Comparison of ENCODE assay signal across 21 cellular contexts in the genomic region with DNA sequence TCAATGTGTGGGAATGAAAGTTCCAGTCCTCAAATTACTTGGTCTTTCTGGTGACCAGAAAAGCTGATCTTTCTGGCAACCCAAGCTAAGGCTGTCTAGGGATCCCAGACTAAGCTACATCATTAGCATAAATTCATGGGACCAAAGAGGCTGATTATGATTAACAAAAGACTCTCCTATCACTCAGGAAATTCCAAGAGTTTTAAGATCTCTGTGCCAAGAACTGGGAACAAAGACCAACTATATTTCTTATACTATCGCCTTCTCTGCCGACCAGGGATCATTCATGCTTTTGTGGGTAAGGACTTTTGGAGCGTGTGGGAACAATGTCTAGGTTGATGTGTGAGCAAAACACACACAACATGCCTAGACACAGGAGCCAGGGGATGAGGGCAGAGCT.
"Had no signal": no experiment of that assay in that cellular context is flagged by ENCODE, and none has a peak within 500 bp of the region (broad histone marks: within the 10 kb centered on the region; RNA-seq: fewer than 3 reads in every experiment).

No MANE protein-coding gene starts in this region.

- H3K27ac ChIP-seq: breast epithelium, epithelial cell of prostate, esophagus squamous epithelium, testis, transverse colon had no signal

- H3K36me3 ChIP-seq: breast epithelium, esophagus squamous epithelium, transverse colon had no signal

- H3K9me3 ChIP-seq: breast epithelium, esophagus squamous epithelium, testis, transverse colon had no signal

- ATAC-seq: activated CD4-positive, alpha-beta T cell treated with anti-CD3 and anti-CD28 coated beads for 36 hours; activated naive CD4-positive, alpha-beta T cell treated with anti-CD3 and anti-CD28 coated beads, Interleukin-2, amount 50 U/mL, for 72 hours; activated T-cell treated with anti-CD3 and anti-CD28 coated beads, Interleukin-2, amount 50 U/mL, for 72 hours; naive thymus-derived CD4-positive, alpha-beta T cell; stimulated activated naive CD8-positive, alpha-beta T cell treated with anti-CD3 and anti-CD28 coated beads, Interleukin-15, Interleukin-2, amounts not matched to agents 100 U/mL and 50 U/mL, for 24 hours had no signal

- DNase-seq: activated B cell treated with CpG ODN at 0.5 μM for 24 hours; activated CD4-positive, alpha-beta T cell treated with anti-CD3 and anti-CD28 coated beads for 36 hours; activated naive CD4-positive, alpha-beta T cell; activated T-cell treated with anti-CD3 and anti-CD28 coated beads for 4 hours; activated T-cell treated with anti-CD3 and anti-CD28 coated beads, Interleukin-2, amount 50 U/mL, for 72 hours; central memory CD4-positive, alpha-beta T cell; effector CD4-positive, alpha-beta T cell; esophagus squamous epithelium; head of caudate nucleus; hippocampal formation; immature natural killer cell; midbrain; naive thymus-derived CD4-positive, alpha-beta T cell; right cardiac atrium; stimulated activated CD4-positive, alpha-beta T cell treated with anti-CD3 and anti-CD28 coated beads, Interleukin-4, amount 100 ng/mL, for 1 hour; stimulated activated naive CD8-positive, alpha-beta T cell treated with anti-CD3 and anti-CD28 coated beads, Interleukin-15, Interleukin-2, amounts not matched to agents 100 U/mL and 50 U/mL, for 24 hours; testis; transverse colon had no signal

- H3K27me3 ChIP-seq: testis had no signal

- H3K4me1 ChIP-seq: breast epithelium, testis, transverse colon had no signal

- H3K4me3 ChIP-seq: breast epithelium, esophagus squamous epithelium, testis, transverse colon had no signal
